ENCODE assay signal across 28 cellular contexts in genomic region chr6:63576985-63577712, GRCh38.
"Had no signal": no experiment of that assay in that cellular context is flagged by ENCODE, and none has a peak within 500 bp of the region (broad histone marks: within the 10 kb centered on the region; RNA-seq: fewer than 3 reads in every experiment).

No MANE protein-coding gene starts in this region.

- H3K27ac Mint-ChIP-seq: activated CD8-positive, alpha-beta memory T cell treated with anti-CD3 and anti-CD28 coated beads, Interleukin-2, amount 10 ng/mL, durations not matched to agents 7 days and 5 days; activated CD8-positive, alpha-beta T cell treated with anti-CD3 and anti-CD28 coated beads for 36 hours; activated naive CD4-positive, alpha-beta T cell treated with anti-CD3 and anti-CD28 coated beads, Interleukin-2, amount 10 ng/mL, durations not matched to agents 7 days and 5 days; activated naive CD8-positive, alpha-beta T cell treated with anti-CD3 and anti-CD28 coated beads, Interleukin-2, amount 50 U/mL, for 24 hours; effector memory CD8-positive, alpha-beta T cell; stimulated activated memory B cell treated with anti-CD40 and anti-IgM and Interleukin-4, amounts not matched to agents 10 μg/mL and 1 μg/mL and 100 μg/mL, for 72 hours; T-helper 17 cell had no signal

- H3K36me3 ChIP-seq: uterus had no signal

- H3K9me3 ChIP-seq: body of pancreas, left lung, transverse colon, uterus had no signal

- ATAC-seq: activated CD8-positive, alpha-beta memory T cell treated with anti-CD3 and anti-CD28 coated beads, Interleukin-2, amount 10 ng/mL, durations not matched to agents 7 days and 5 days; activated CD8-positive, alpha-beta T cell treated with anti-CD3 and anti-CD28 coated beads for 36 hours; activated naive CD8-positive, alpha-beta T cell treated with anti-CD3 and anti-CD28 coated beads, Interleukin-2, amount 50 U/mL, for 24 hours; body of pancreas; effector memory CD8-positive, alpha-beta T cell; esophagus mucosa; left lung; sciatic nerve; stimulated activated memory B cell treated with anti-CD40 and anti-IgM and Interleukin-4, amounts not matched to agents 10 μg/mL and 1 μg/mL and 100 μg/mL, for 72 hours; T-helper 17 cell had no signal

- H3K4me1 ChIP-seq: uterus had no signal

- DNase-seq: activated CD4-positive, alpha-beta T cell treated with anti-CD3 and anti-CD28 coated beads for 48 hours; activated CD4-positive, CD25-positive, alpha-beta regulatory T cell; activated CD8-positive, alpha-beta memory T cell treated with anti-CD3 and anti-CD28 coated beads, Interleukin-2, amount 10 ng/mL, durations not matched to agents 7 days and 5 days; activated CD8-positive, alpha-beta T cell treated with anti-CD3 and anti-CD28 coated beads for 36 hours; activated effector memory CD4-positive, alpha-beta T cell treated with anti-CD3 and anti-CD28 coated beads, Interleukin-2, amount 50 U/mL, for 16 hours; activated naive CD4-positive, alpha-beta T cell treated with anti-CD3 and anti-CD28 coated beads, Interleukin-2, amount 10 ng/mL, durations not matched to agents 7 days and 5 days; activated naive CD8-positive, alpha-beta T cell treated with anti-CD3 and anti-CD28 coated beads, Interleukin-2, amount 50 U/mL, for 24 hours; activated T-cell treated with anti-CD3 and anti-CD28 coated beads for 4 hours; body of pancreas; caudate nucleus; effector memory CD8-positive, alpha-beta T cell; foreskin melanocyte; glutamatergic neuron; hippocampal formation; kidney glomerular epithelial cell; left lung; midbrain; nucleus accumbens; small intestine; stimulated activated CD4-positive, alpha-beta T cell treated with anti-CD3 and anti-CD28 coated beads, Interleukin-15, amount 100 ng/mL, for 24 hours; T-helper 17 cell; transverse colon; uterus had no signal

- H3K4me3 ChIP-seq: body of pancreas, transverse colon, uterus had no signal

- H3K27me3 ChIP-seq: body of pancreas, left lung, transverse colon, uterus had no signal

- H3K27me3 Mint-ChIP-seq: activated CD8-positive, alpha-beta memory T cell treated with anti-CD3 and anti-CD28 coated beads, Interleukin-2, amount 10 ng/mL, durations not matched to agents 7 days and 5 days; activated CD8-positive, alpha-beta T cell treated with anti-CD3 and anti-CD28 coated beads for 36 hours; activated naive CD4-positive, alpha-beta T cell treated with anti-CD3 and anti-CD28 coated beads, Interleukin-2, amount 10 ng/mL, durations not matched to agents 7 days and 5 days; activated naive CD8-positive, alpha-beta T cell treated with anti-CD3 and anti-CD28 coated beads, Interleukin-2, amount 50 U/mL, for 24 hours; effector memory CD8-positive, alpha-beta T cell; stimulated activated memory B cell treated with anti-CD40 and anti-IgM and Interleukin-4, amounts not matched to agents 10 μg/mL and 1 μg/mL and 100 μg/mL, for 72 hours; T-helper 17 cell had no signal

- H3K27ac ChIP-seq: transverse colon, uterus had no signal

- FAIRE-seq: endothelial cell of umbilical vein, small intestine had no signal

- H3K4me3 Mint-ChIP-seq: activated CD8-positive, alpha-beta memory T cell treated with anti-CD3 and anti-CD28 coated beads, Interleukin-2, amount 10 ng/mL, durations not matched to agents 7 days and 5 days; activated CD8-positive, alpha-beta T cell treated with anti-CD3 and anti-CD28 coated beads for 36 hours; activated naive CD4-positive, alpha-beta T cell treated with anti-CD3 and anti-CD28 coated beads, Interleukin-2, amount 10 ng/mL, durations not matched to agents 7 days and 5 days; activated naive CD8-positive, alpha-beta T cell treated with anti-CD3 and anti-CD28 coated beads, Interleukin-2, amount 50 U/mL, for 24 hours; effector memory CD8-positive, alpha-beta T cell; stimulated activated memory B cell treated with anti-CD40 and anti-IgM and Interleukin-4, amounts not matched to agents 10 μg/mL and 1 μg/mL and 100 μg/mL, for 72 hours had no signal

- H3K9me3 Mint-ChIP-seq: activated CD8-positive, alpha-beta T cell treated with anti-CD3 and anti-CD28 coated beads for 36 hours; activated naive CD4-positive, alpha-beta T cell treated with anti-CD3 and anti-CD28 coated beads, Interleukin-2, amount 10 ng/mL, durations not matched to agents 7 days and 5 days; activated naive CD8-positive, alpha-beta T cell treated with anti-CD3 and anti-CD28 coated beads, Interleukin-2, amount 50 U/mL, for 24 hours; effector memory CD8-positive, alpha-beta T cell; nephron; stimulated activated memory B cell treated with anti-CD40 and anti-IgM and Interleukin-4, amounts not matched to agents 10 μg/mL and 1 μg/mL and 100 μg/mL, for 72 hours had no signal
